In genomic region chr6:47414517-47415167, GRCh38 we compare ENCODE assay signal across 8 cellular contexts.
DNase-seq lines count a peak whose midpoint lies in the region; ATAC-seq, FAIRE-seq and TF ChIP-seq lines count a peak whose summit lies in the region.

No MANE protein-coding gene starts in this region.

- H3K9ac ChIP-seq in duodenal mucosa (ENCODE audit: low read depth in 1 of 2, low read length in 2 of 2) (peak overlapping the region; percentile 53 to 60), mucosa of stomach (ENCODE audit: low read length) (peak overlapping the region; percentile 71)

- H3K27ac ChIP-seq in AG04450 (ENCODE audit: low read depth, low read length) (peak overlapping the region; percentile 25), duodenal mucosa (ENCODE audit: low read depth, low read length) (no peak overlapping the region)

- ATAC-seq in GM18858 (IDR thresholded peaks at IDR 0.05; ENCODE audit: unreplicated experiment): peak; percentile 64
- peak; percentile 69 for ATAC-seq in HG02973 (IDR thresholded peaks at IDR 0.05; ENCODE audit: unreplicated experiment)

- FAIRE-seq in RCC 7860 (lab: Jason Lieb, UNC): no peak

- no peak for DNase-seq in AG04450 (ENCODE audit: low read depth, low spot score)
- DNase-seq in RCC 7860 (ENCODE audit: low spot score): peak; percentile 8
- DNase-seq in T1000 (lab: John Stamatoyannopoulos, UW): no peak
- DNase-seq in H7: no peak

- H3K9me3 ChIP-seq in AG04450 (ENCODE audit: control insufficient read depth, insufficient read depth, low read length): no peaks in the 10 kb centered on the region
- no peaks in the 10 kb centered on the region for H3K9me3 ChIP-seq in duodenal mucosa (ENCODE audit: control insufficient read depth in 1 of 2, low read length in 2 of 2)
- H3K9me3 ChIP-seq in mucosa of stomach (ENCODE audit: control insufficient read depth, low read length): no peaks in the 10 kb centered on the region

- H3K27me3 ChIP-seq in AG04450 (ENCODE audit: control insufficient read depth, insufficient read depth, low read length) (no peaks in the 10 kb centered on the region), duodenal mucosa (ENCODE audit: control insufficient read depth in 1 of 2, insufficient read depth in 2 of 2, low read length in 2 of 2) (no peaks in the 10 kb centered on the region), mucosa of stomach (ENCODE audit: control insufficient read depth, insufficient read depth, low read length) (no peaks in the 10 kb centered on the region), H7 (ENCODE audit: control insufficient read depth, insufficient read depth, low read length) (no peaks in the 10 kb centered on the region)

- no peak for TF ChIP-seq CTCF in AG04450 (IDR thresholded peaks at IDR 0.05; ENCODE audit: low read depth, low read length)

- POLR2A ChIA-PET in AG04450 (lab: Yijun Ruan, JAX): no interaction called here

- H3K4me3 ChIP-seq in AG04450 (ENCODE audit: low read depth, low read length) (peak overlapping the region; percentile 49), duodenal mucosa (ENCODE audit: low read depth in 1 of 2, low read length in 2 of 2) (peak overlapping the region; percentile 56 to 73), mucosa of stomach (ENCODE audit: low read length) (peak overlapping the region; percentile 48), H7 (ENCODE audit: insufficient read depth, low read depth, low read length) (no peak overlapping the region)

- CTCF ChIA-PET in AG04450 (lab: Charles Lee): interaction anchor here (0.7 to 4.0 kb wide), 20 partner anchors 8 to 566 kb away, joined by 3 to 53 read pairs (median 4); partner anchors contain the start of genes CD2AP and OPN5

- H3K36me3 ChIP-seq in duodenal mucosa (ENCODE audit: control insufficient read depth in 1 of 2, insufficient read depth in 2 of 2, low read length in 2 of 2): no peaks in the 10 kb centered on the region
- H3K36me3 ChIP-seq in mucosa of stomach (ENCODE audit: control insufficient read depth, insufficient read depth, low read length): no peaks in the 10 kb centered on the region
- H3K36me3 ChIP-seq in H7 (replicated peaks; ENCODE audit: control insufficient read depth, insufficient read depth, low read length): no peaks in the 10 kb centered on the region

- H3K4me1 ChIP-seq in duodenal mucosa (ENCODE audit: control insufficient read depth in 1 of 2, insufficient read depth in 2 of 2, low read length in 2 of 2): peaks cover 6 to 12% of the 10 kb centered on the region in 2 donors
- peaks cover 23% of the 10 kb centered on the region for H3K4me1 ChIP-seq in mucosa of stomach (ENCODE audit: control insufficient read depth, insufficient read depth, low read length)
